Comparison of ENCODE assay signal across 22 cellular contexts in the genomic region with DNA sequence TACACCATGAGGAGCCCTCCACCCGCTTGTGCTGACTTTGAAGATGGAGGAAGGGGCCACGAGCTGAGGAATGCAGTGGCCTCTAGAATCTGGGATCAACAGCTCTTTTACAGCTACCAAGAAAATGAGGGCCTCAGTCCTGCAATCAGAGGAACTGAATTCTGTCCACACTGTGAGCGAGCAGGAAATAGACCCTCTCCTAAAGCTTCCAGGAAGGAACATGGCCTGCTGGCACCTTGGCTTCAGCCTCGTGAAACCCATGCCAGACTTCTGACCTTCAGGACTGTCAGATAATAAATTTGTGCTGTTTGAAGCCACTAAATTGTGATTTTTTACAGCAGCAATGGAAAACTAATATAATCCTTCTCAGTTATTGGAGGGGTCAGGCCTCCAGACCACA.
"Had no signal": no experiment of that assay in that cellular context is flagged by ENCODE, and none has a peak within 500 bp of the region (broad histone marks: within the 10 kb centered on the region; RNA-seq: fewer than 3 reads in every experiment).

No MANE protein-coding gene starts in this region.

- H3K9me3 Mint-ChIP-seq: dendritic cell treated with granulocyte-macrophage colony-stimulating factor and Interleukin-4, amounts not matched to agents 40 ng/mL and 50 ng/mL, for 4 days; effector memory CD8-positive, alpha-beta T cell; endodermal cell had no signal

- H3K4me3 Mint-ChIP-seq: dendritic cell treated with granulocyte-macrophage colony-stimulating factor and Interleukin-4, amounts not matched to agents 40 ng/mL and 50 ng/mL, for 4 days; effector memory CD8-positive, alpha-beta T cell; endodermal cell had no signal

- DNase-seq: colonic mucosa; cortex of kidney; dermis blood vessel endothelial cell; effector CD4-positive, alpha-beta T cell; effector CD8-positive, alpha-beta T cell; effector memory CD4-positive, alpha-beta T cell; effector memory CD8-positive, alpha-beta T cell; endodermal cell; erythroblast; esophagus squamous epithelium; foreskin fibroblast; foreskin keratinocyte; foreskin melanocyte; gastrocnemius medialis; glutamatergic neuron; head of caudate nucleus; heart left ventricle; heart right ventricle had no signal

- FAIRE-seq: endometrium, endothelial cell of umbilical vein, frontal cortex had no signal

- H3K4me1 Mint-ChIP-seq: endodermal cell had no signal

- H3K27ac Mint-ChIP-seq: dendritic cell treated with granulocyte-macrophage colony-stimulating factor and Interleukin-4, amounts not matched to agents 40 ng/mL and 50 ng/mL, for 4 days; effector memory CD8-positive, alpha-beta T cell; endodermal cell had no signal

- H3K27me3 Mint-ChIP-seq: dendritic cell treated with granulocyte-macrophage colony-stimulating factor and Interleukin-4, amounts not matched to agents 40 ng/mL and 50 ng/mL, for 4 days had no signal
